ENCODE assay signal across 1 cellular context in the genomic region with DNA sequence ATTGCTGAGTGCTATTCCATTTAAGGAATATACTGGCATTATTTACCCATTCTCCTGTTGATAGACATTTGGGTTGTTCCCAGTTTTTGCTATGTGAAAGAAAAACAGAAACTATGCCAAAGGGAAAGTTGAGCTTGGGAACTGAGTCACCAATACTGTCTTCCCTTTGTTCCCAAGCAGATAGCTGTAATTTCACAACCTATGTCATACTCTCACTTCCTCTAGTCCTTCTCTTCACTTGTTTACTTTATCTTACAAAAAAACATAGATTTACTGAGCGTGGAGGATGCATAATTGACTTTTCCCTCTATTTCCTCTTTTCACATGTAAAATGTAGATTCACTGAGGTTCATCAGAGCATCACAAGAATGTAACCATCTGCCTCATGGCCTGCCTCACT.
TF ChIP-seq lines count a peak whose summit lies in the region.

No MANE protein-coding gene starts in this region.

TF ChIP-seq in GM23338, 12 proteins besides CTCF, POLR2A, EP300 and RAD21 (continued from another document):
- TF ChIP-seq, protein P1, sequence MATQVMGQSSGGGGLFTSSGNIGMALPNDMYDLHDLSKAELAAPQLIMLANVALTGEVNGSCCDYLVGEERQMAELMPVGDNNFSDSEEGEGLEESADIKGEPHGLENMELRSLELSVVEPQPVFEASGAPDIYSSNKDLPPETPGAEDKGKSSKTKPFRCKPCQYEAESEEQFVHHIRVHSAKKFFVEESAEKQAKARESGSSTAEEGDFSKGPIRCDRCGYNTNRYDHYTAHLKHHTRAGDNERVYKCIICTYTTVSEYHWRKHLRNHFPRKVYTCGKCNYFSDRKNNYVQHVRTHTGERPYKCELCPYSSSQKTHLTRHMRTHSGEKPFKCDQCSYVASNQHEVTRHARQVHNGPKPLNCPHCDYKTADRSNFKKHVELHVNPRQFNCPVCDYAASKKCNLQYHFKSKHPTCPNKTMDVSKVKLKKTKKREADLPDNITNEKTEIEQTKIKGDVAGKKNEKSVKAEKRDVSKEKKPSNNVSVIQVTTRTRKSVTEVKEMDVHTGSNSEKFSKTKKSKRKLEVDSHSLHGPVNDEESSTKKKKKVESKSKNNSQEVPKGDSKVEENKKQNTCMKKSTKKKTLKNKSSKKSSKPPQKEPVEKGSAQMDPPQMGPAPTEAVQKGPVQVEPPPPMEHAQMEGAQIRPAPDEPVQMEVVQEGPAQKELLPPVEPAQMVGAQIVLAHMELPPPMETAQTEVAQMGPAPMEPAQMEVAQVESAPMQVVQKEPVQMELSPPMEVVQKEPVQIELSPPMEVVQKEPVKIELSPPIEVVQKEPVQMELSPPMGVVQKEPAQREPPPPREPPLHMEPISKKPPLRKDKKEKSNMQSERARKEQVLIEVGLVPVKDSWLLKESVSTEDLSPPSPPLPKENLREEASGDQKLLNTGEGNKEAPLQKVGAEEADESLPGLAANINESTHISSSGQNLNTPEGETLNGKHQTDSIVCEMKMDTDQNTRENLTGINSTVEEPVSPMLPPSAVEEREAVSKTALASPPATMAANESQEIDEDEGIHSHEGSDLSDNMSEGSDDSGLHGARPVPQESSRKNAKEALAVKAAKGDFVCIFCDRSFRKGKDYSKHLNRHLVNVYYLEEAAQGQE (IDR thresholded peaks at IDR 0.05; ENCODE audit: unreplicated experiment): no peak
- no peak for TF ChIP-seq POLR2AphosphoS5 (IDR thresholded peaks at IDR 0.05; ENCODE audit: low read depth)
- no peak for TF ChIP-seq CREB1 (CRISPR knock-in tag; IDR thresholded peaks at IDR 0.05; ENCODE audit: low read depth)
- no peak for TF ChIP-seq NANOG (IDR thresholded peaks at IDR 0.05; ENCODE audit: borderline replicate concordance)
- no peak for TF ChIP-seq JUNB (IDR thresholded peaks at IDR 0.05; ENCODE audit: unreplicated experiment)
- no peak for TF ChIP-seq STAT1 (IDR thresholded peaks at IDR 0.05; ENCODE audit: unreplicated experiment)
